28 cellular contexts compared by ENCODE assay signal in genomic region chr2:174181368-174181767, GRCh38.
"Had no signal": no experiment of that assay in that cellular context is flagged by ENCODE, and none has a peak within 500 bp of the region (broad histone marks: within the 10 kb centered on the region; RNA-seq: fewer than 3 reads in every experiment).

No MANE protein-coding gene starts in this region.

- H3K27me3 ChIP-seq: breast epithelium, colonic mucosa, dorsolateral prefrontal cortex, esophagus squamous epithelium, gastroesophageal sphincter, neural progenitor cell, spleen, thyroid gland, upper lobe of right lung had no signal

- H3K4me1 ChIP-seq: colonic mucosa, upper lobe of right lung had no signal

- H3K27me3 Mint-ChIP-seq: activated T-cell treated with anti-CD3 and anti-CD28 coated beads, Interleukin-2, amount 50 U/mL, for 24 hours; activated T-helper 17 cell treated with anti-CD3 and anti-CD28 coated beads, Interleukin-2, amount 50 U/mL, for 72 hours; central memory CD8-positive, alpha-beta T cell; effector memory CD8-positive, alpha-beta T cell had no signal

- H3K27ac Mint-ChIP-seq: activated naive CD4-positive, alpha-beta T cell treated with anti-CD3 and anti-CD28 coated beads, Interleukin-2, amount 50 U/mL, for 72 hours; activated T-cell treated with anti-CD3 and anti-CD28 coated beads, Interleukin-2, amount 50 U/mL, for 24 hours; activated T-helper 17 cell treated with anti-CD3 and anti-CD28 coated beads, Interleukin-2, amount 50 U/mL, for 72 hours; neural progenitor cell; T-helper 1 cell treated with Interleukin-12 subunit alpha and Interleukin-12 subunit beta and Interleukin-4 antibody, amounts not matched to agents 30 μg/mL and 1 μg/mL, for 36 hours had no signal

- H3K27ac ChIP-seq: breast epithelium, colonic mucosa, esophagus squamous epithelium, gastroesophageal sphincter, neural progenitor cell, spleen, thyroid gland, upper lobe of right lung had no signal

- FAIRE-seq: islet of Langerhans had no signal

- H3K4me3 Mint-ChIP-seq: activated T-cell treated with anti-CD3 and anti-CD28 coated beads, Interleukin-2, amount 50 U/mL, for 24 hours; activated T-helper 17 cell treated with anti-CD3 and anti-CD28 coated beads, Interleukin-2, amount 50 U/mL, for 72 hours; central memory CD8-positive, alpha-beta T cell; effector memory CD8-positive, alpha-beta T cell; neural progenitor cell; T-helper 1 cell treated with Interleukin-12 subunit alpha and Interleukin-12 subunit beta and Interleukin-4 antibody, amounts not matched to agents 30 μg/mL and 1 μg/mL, for 36 hours had no signal

- DNase-seq: activated CD4-positive, alpha-beta T cell treated with anti-CD3 and anti-CD28 coated beads, Interleukin-2, amount 50 U/mL, for 1 hour; activated CD8-positive, alpha-beta memory T cell treated with anti-CD3 and anti-CD28 coated beads for 24 hours; activated CD8-positive, alpha-beta memory T cell treated with anti-CD3 and anti-CD28 coated beads, Interleukin-2, amount 50 U/mL, for 4 hours; activated T-cell treated with anti-CD3 and anti-CD28 coated beads, Interleukin-2, amount 50 U/mL, for 24 hours; colonic mucosa; dorsolateral prefrontal cortex; effector memory CD8-positive, alpha-beta T cell; esophagus squamous epithelium; head of caudate nucleus; hypothalamus; left ventricle myocardium superior; mammary epithelial cell; retina; spleen; stimulated activated CD4-positive, alpha-beta T cell treated with anti-CD3 and anti-CD28 coated beads, Interleukin-4, amount 100 ng/mL, for 1 hour; stimulated activated naive CD4-positive, alpha-beta T cell; T1000; thyroid gland; upper lobe of right lung had no signal

- H3K36me3 ChIP-seq: breast epithelium, colonic mucosa, esophagus squamous epithelium, gastroesophageal sphincter, neural progenitor cell, thyroid gland, upper lobe of right lung had no signal

- H3K9me3 ChIP-seq: breast epithelium, colonic mucosa, esophagus squamous epithelium, gastroesophageal sphincter, thyroid gland, upper lobe of right lung had no signal

- ATAC-seq: activated CD4-positive, CD25-positive, alpha-beta regulatory T cell treated with anti-CD3 and anti-CD28 coated beads, Interleukin-2, amount 50 U/mL, for 24 hours; activated naive CD4-positive, alpha-beta T cell treated with anti-CD3 and anti-CD28 coated beads, Interleukin-2, amount 50 U/mL, for 72 hours; activated T-helper 17 cell treated with anti-CD3 and anti-CD28 coated beads, Interleukin-2, amount 50 U/mL, for 72 hours; effector memory CD8-positive, alpha-beta T cell; gastroesophageal sphincter; left ventricle myocardium superior; upper lobe of right lung had no signal

- H3K9me3 Mint-ChIP-seq: activated naive CD4-positive, alpha-beta T cell treated with anti-CD3 and anti-CD28 coated beads, Interleukin-2, amount 50 U/mL, for 72 hours; activated T-helper 17 cell treated with anti-CD3 and anti-CD28 coated beads, Interleukin-2, amount 50 U/mL, for 72 hours; central memory CD8-positive, alpha-beta T cell; effector memory CD8-positive, alpha-beta T cell; neural progenitor cell; T-helper 1 cell treated with Interleukin-12 subunit alpha and Interleukin-12 subunit beta and Interleukin-4 antibody, amounts not matched to agents 30 μg/mL and 1 μg/mL, for 36 hours had no signal

- H3K4me3 ChIP-seq: breast epithelium, colonic mucosa, dorsolateral prefrontal cortex, esophagus squamous epithelium, gastroesophageal sphincter, neural progenitor cell, spleen, thyroid gland, upper lobe of right lung had no signal
